ENCODE assay signal across 8 cellular contexts in genomic region chr7:25894002-25894901, GRCh38.
DNase-seq lines count a peak whose midpoint lies in the region; ATAC-seq, FAIRE-seq and TF ChIP-seq lines count a peak whose summit lies in the region.

No MANE protein-coding gene starts in this region.

- DNase-seq in DND-41 (peak; percentile 39), RWPE2 (ENCODE audit: low spot score) (no peak), colonic mucosa (peak; percentile 58), small intestine (peak; percentile 48), medulla oblongata (ENCODE audit: extremely low spot score) (no peak)

- H3K9me3 ChIP-seq in DND-41 (ENCODE audit: insufficient read depth, low read length, severe bottlenecking) (no peaks in the 10 kb centered on the region), RWPE2 (ENCODE audit: severe bottlenecking) (no peaks in the 10 kb centered on the region), colonic mucosa (no peaks in the 10 kb centered on the region), small intestine (ENCODE audit: control insufficient read depth, low read depth) (no peaks in the 10 kb centered on the region)

- H4K20me1 ChIP-seq in DND-41 (ENCODE audit: insufficient read depth, low read length): no peaks in the 10 kb centered on the region

- no peak overlapping the region for H3K4me2 ChIP-seq in DND-41 (ENCODE audit: insufficient read depth, low read length)

- no peaks in the 10 kb centered on the region for H3K79me2 ChIP-seq in DND-41 (ENCODE audit: insufficient read depth, low read length)

- peaks cover 12% of the 10 kb centered on the region for H3K4me1 ChIP-seq in DND-41 (ENCODE audit: insufficient read depth, low read length)
- H3K4me1 ChIP-seq in RWPE2 (ENCODE audit: insufficient read depth, poor library complexity, severe bottlenecking): peaks cover 6% of the 10 kb centered on the region
- H3K4me1 ChIP-seq in colonic mucosa: no peaks in the 10 kb centered on the region
- H3K4me1 ChIP-seq in small intestine (ENCODE audit: control insufficient read depth in 2 of 2, insufficient read depth in 1 of 2, low read depth in 1 of 2, low read length in 1 of 2): no peaks in the 10 kb centered on the region

- H3K27ac ChIP-seq in DND-41 (ENCODE audit: low read length): no peak overlapping the region
- no peak overlapping the region for H3K27ac ChIP-seq in RWPE2 (ENCODE audit: poor library complexity, severe bottlenecking)
- H3K27ac ChIP-seq in colonic mucosa: no peak overlapping the region
- H3K27ac ChIP-seq in small intestine (ENCODE audit: low read depth in 1 of 2, low read length in 1 of 2): peak overlapping the region in 1 of 2 donors; percentile 46

- 70 to 80% (median 75%) methylated on average over 7 of the region's 7 CpGs for WGBS in small intestine, 3 donors

- peak overlapping the region; percentile 65; the same call in 1 of the 2 replicates for H2AFZ ChIP-seq in DND-41 (ENCODE audit: low read depth, low read length)

- H3K9ac ChIP-seq in DND-41 (ENCODE audit: low read depth, low read length): no peak overlapping the region
- H3K9ac ChIP-seq in colonic mucosa (ENCODE audit: low read depth in 2 of 2, low read length in 2 of 2): no peak overlapping the region

- ATAC-seq in DND-41 (ENCODE audit: insufficient read depth, low read depth) (peak; percentile 75), GM19043 (IDR thresholded peaks at IDR 0.05; ENCODE audit: low read depth, unreplicated experiment) (peak; percentile 60), HG03135 (IDR thresholded peaks at IDR 0.05; ENCODE audit: unreplicated experiment) (peak; percentile 53), RWPE2 (ENCODE audit: low read depth) (peak; percentile 77), HG03025 (IDR thresholded peaks at IDR 0.05; ENCODE audit: low FRiP score, unreplicated experiment) (no peak)

- H3K36me3 ChIP-seq in DND-41 (ENCODE audit: insufficient read depth, low read length): no peaks in the 10 kb centered on the region
- no peaks in the 10 kb centered on the region for H3K36me3 ChIP-seq in RWPE2 (ENCODE audit: low read depth)
- no peaks in the 10 kb centered on the region for H3K36me3 ChIP-seq in colonic mucosa
- H3K36me3 ChIP-seq in small intestine (ENCODE audit: control insufficient read depth in 2 of 2, insufficient read depth in 2 of 2, low read length in 2 of 2): no peaks in the 10 kb centered on the region

- peaks cover 16% of the 10 kb centered on the region for H3K27me3 ChIP-seq in DND-41 (ENCODE audit: insufficient read depth, low read length, poor library complexity)
- H3K27me3 ChIP-seq in RWPE2 (ENCODE audit: insufficient read depth, poor library complexity, severe bottlenecking): no peaks in the 10 kb centered on the region
- H3K27me3 ChIP-seq in colonic mucosa: peaks cover 5% of the 10 kb centered on the region
- peaks cover 0 to 4% of the 10 kb centered on the region in 2 donors for H3K27me3 ChIP-seq in small intestine (ENCODE audit: control insufficient read depth in 2 of 2, insufficient read depth in 2 of 2, low read length in 2 of 2)

- H3K4me3 ChIP-seq in DND-41 (ENCODE audit: low read depth in 1 of 2, low read length in 2 of 2) (no peak overlapping the region), RWPE2 (ENCODE audit: severe bottlenecking) (no peak overlapping the region), colonic mucosa (no peak overlapping the region), small intestine (ENCODE audit: low read depth in 1 of 2, low read length in 2 of 2) (no peak overlapping the region)

- no peak for FAIRE-seq in small intestine (lab: Jason Lieb, UNC)

- intact Hi-C loops in colonic mucosa (cut with DNase I): loop anchor here (2.0 to 10.0 kb wide), 3 partner anchors 169 to 781 kb away; no protein-coding TSS in a partner anchor

- no peak for TF ChIP-seq CTCF in DND-41 (IDR thresholded peaks at IDR 0.05; ENCODE audit: borderline replicate concordance, extremely low read depth, low read length, poor library complexity, severe bottlenecking)
- no peak for TF ChIP-seq CTCF in RWPE2 (IDR thresholded peaks at IDR 0.05; ENCODE audit: poor library complexity, severe bottlenecking)
- no peak for TF ChIP-seq CTCF in colonic mucosa (IDR thresholded peaks at IDR 0.05)

Comparison
In these comparisons a context has a peak if more than half of its experiments do, and no peak if none do; other contexts are left out.
1. DNase-seq: peak in DND-41 (single experiment), colonic mucosa (single experiment) and small intestine (single experiment); none in RWPE2 (single experiment) and medulla oblongata (single experiment).